1 cellular context compared by ENCODE assay signal in the genomic region with DNA sequence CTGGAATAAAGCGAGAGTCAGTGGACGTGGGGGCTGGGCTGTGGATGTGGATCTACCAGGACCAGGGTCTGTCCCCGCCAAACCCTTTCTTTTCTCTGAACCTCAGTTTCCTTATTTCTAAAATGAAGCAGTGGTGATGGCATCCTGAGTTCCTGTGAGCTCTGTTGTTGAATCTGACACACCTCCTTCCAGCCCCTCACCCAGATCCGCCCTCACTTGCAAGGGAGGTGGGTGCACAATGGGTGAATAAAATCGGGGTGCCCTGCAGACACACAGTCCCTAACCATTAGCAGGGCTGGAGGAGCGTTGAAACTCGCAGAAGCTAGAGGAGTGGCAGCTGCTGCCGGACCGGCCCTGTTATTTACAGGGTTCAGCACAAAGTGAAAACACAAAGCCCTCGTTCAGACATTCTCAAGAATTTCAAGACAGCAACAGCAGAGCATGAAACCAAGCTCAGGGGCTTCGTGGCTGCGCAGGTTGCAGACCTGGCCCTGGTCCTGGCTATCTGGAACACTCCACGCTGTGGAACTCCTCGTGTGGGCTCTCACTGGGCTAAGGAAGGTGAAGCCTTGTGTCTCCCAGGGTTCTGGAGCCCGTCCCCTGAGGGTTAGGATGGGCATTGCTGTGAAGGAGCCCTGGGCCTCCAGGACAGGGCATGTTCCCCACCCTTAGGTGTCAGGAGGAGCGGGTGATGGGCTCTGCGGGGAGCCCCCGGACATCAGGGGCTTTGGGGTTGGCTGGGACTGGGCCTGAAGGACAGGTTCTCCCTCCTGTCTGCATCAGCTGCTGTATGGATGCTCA.
TF ChIP-seq lines count a peak whose summit lies in the region.

No MANE protein-coding gene starts in this region.

TF ChIP-seq in SK-N-SH, 30 proteins besides CTCF, POLR2A, EP300 and RAD21:
- TF ChIP-seq JUND (IDR thresholded peaks at IDR 0.05): no peak
- TF ChIP-seq, protein P1, sequence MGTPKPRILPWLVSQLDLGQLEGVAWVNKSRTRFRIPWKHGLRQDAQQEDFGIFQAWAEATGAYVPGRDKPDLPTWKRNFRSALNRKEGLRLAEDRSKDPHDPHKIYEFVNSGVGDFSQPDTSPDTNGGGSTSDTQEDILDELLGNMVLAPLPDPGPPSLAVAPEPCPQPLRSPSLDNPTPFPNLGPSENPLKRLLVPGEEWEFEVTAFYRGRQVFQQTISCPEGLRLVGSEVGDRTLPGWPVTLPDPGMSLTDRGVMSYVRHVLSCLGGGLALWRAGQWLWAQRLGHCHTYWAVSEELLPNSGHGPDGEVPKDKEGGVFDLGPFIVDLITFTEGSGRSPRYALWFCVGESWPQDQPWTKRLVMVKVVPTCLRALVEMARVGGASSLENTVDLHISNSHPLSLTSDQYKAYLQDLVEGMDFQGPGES (IDR thresholded peaks at IDR 0.05; ENCODE audit: low read depth, low read length): no peak
- no peak for TF ChIP-seq CHD2 (IDR thresholded peaks at IDR 0.05; ENCODE audit: low read length, partially characterized antibody)
- TF ChIP-seq, protein P2, sequence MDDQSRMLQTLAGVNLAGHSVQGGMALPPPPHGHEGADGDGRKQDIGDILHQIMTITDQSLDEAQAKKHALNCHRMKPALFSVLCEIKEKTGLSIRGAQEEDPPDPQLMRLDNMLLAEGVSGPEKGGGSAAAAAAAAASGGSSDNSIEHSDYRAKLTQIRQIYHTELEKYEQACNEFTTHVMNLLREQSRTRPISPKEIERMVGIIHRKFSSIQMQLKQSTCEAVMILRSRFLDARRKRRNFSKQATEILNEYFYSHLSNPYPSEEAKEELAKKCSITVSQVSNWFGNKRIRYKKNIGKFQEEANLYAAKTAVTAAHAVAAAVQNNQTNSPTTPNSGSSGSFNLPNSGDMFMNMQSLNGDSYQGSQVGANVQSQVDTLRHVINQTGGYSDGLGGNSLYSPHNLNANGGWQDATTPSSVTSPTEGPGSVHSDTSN (IDR thresholded peaks at IDR 0.05): no peak
- no peak for TF ChIP-seq NRF1 (IDR thresholded peaks at IDR 0.05; ENCODE audit: low read depth, low read length)
- TF ChIP-seq, protein P3, sequence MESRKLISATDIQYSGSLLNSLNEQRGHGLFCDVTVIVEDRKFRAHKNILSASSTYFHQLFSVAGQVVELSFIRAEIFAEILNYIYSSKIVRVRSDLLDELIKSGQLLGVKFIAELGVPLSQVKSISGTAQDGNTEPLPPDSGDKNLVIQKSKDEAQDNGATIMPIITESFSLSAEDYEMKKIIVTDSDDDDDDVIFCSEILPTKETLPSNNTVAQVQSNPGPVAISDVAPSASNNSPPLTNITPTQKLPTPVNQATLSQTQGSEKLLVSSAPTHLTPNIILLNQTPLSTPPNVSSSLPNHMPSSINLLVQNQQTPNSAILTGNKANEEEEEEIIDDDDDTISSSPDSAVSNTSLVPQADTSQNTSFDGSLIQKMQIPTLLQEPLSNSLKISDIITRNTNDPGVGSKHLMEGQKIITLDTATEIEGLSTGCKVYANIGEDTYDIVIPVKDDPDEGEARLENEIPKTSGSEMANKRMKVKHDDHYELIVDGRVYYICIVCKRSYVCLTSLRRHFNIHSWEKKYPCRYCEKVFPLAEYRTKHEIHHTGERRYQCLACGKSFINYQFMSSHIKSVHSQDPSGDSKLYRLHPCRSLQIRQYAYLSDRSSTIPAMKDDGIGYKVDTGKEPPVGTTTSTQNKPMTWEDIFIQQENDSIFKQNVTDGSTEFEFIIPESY (IDR thresholded peaks at IDR 0.05; ENCODE audit: borderline replicate concordance, low read depth): no peak
- TF ChIP-seq MXI1 (IDR thresholded peaks at IDR 0.05; ENCODE audit: low read depth, low read length): no peak
- no peak for TF ChIP-seq SIN3A (IDR thresholded peaks at IDR 0.05; ENCODE audit: borderline replicate concordance, low read depth, low read length)
- no peak for TF ChIP-seq ELF1 (IDR thresholded peaks at IDR 0.05)
- no peak for TF ChIP-seq YY1 (IDR thresholded peaks at IDR 0.05; ENCODE audit: low read depth)
- no peak for TF ChIP-seq TEAD4 (IDR thresholded peaks at IDR 0.05; ENCODE audit: borderline replicate concordance, insufficient read depth)
- TF ChIP-seq, protein P4, sequence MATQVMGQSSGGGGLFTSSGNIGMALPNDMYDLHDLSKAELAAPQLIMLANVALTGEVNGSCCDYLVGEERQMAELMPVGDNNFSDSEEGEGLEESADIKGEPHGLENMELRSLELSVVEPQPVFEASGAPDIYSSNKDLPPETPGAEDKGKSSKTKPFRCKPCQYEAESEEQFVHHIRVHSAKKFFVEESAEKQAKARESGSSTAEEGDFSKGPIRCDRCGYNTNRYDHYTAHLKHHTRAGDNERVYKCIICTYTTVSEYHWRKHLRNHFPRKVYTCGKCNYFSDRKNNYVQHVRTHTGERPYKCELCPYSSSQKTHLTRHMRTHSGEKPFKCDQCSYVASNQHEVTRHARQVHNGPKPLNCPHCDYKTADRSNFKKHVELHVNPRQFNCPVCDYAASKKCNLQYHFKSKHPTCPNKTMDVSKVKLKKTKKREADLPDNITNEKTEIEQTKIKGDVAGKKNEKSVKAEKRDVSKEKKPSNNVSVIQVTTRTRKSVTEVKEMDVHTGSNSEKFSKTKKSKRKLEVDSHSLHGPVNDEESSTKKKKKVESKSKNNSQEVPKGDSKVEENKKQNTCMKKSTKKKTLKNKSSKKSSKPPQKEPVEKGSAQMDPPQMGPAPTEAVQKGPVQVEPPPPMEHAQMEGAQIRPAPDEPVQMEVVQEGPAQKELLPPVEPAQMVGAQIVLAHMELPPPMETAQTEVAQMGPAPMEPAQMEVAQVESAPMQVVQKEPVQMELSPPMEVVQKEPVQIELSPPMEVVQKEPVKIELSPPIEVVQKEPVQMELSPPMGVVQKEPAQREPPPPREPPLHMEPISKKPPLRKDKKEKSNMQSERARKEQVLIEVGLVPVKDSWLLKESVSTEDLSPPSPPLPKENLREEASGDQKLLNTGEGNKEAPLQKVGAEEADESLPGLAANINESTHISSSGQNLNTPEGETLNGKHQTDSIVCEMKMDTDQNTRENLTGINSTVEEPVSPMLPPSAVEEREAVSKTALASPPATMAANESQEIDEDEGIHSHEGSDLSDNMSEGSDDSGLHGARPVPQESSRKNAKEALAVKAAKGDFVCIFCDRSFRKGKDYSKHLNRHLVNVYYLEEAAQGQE (IDR thresholded peaks at IDR 0.05; ENCODE audit: low read depth, low read length): no peak
- TF ChIP-seq, protein P5, sequence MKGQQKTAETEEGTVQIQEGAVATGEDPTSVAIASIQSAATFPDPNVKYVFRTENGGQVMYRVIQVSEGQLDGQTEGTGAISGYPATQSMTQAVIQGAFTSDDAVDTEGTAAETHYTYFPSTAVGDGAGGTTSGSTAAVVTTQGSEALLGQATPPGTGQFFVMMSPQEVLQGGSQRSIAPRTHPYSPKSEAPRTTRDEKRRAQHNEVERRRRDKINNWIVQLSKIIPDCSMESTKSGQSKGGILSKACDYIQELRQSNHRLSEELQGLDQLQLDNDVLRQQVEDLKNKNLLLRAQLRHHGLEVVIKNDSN (IDR thresholded peaks at IDR 0.05; ENCODE audit: borderline replicate concordance, low read depth): no peak
- no peak for TF ChIP-seq RFX5 (IDR thresholded peaks at IDR 0.05; ENCODE audit: low read length)
- TF ChIP-seq TCF12 (IDR thresholded peaks at IDR 0.05): no peak
- no peak for TF ChIP-seq FOXM1 (IDR thresholded peaks at IDR 0.05; ENCODE audit: low read depth)
- TF ChIP-seq, protein P6, sequence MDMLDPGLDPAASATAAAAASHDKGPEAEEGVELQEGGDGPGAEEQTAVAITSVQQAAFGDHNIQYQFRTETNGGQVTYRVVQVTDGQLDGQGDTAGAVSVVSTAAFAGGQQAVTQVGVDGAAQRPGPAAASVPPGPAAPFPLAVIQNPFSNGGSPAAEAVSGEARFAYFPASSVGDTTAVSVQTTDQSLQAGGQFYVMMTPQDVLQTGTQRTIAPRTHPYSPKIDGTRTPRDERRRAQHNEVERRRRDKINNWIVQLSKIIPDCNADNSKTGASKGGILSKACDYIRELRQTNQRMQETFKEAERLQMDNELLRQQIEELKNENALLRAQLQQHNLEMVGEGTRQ (IDR thresholded peaks at IDR 0.05; ENCODE audit: borderline replicate concordance, low read depth, low read length): no peak
- TF ChIP-seq, protein P7, sequence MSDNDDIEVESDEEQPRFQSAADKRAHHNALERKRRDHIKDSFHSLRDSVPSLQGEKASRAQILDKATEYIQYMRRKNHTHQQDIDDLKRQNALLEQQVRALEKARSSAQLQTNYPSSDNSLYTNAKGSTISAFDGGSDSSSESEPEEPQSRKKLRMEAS (IDR thresholded peaks at IDR 0.05; ENCODE audit: low read depth): no peak
- no peak for TF ChIP-seq EZH2phosphoT487 (IDR thresholded peaks at IDR 0.05; ENCODE audit: borderline replicate concordance, low read depth)
- no peak for TF ChIP-seq FOXJ3 (CRISPR knock-in tag; IDR thresholded peaks at IDR 0.05)
